In genomic region chr10:5143137-5143536, GRCh38 we compare ENCODE assay signal across 21 cellular contexts. TPM values are rescaled to one million over a fixed set of nuclear protein-coding genes. Genes with fewer than 3 reads are reported as not detected.
A peak's percentile ranks its signal among the peaks of the same experiment; 100 is the strongest.
DNase-seq lines count a peak whose midpoint lies in the region; ATAC-seq and TF ChIP-seq lines count a peak whose summit lies in the region.
"Had no signal": no experiment of that assay in that cellular context is flagged by ENCODE, and none has a peak within 500 bp of the region (broad histone marks: within the 10 kb centered on the region; RNA-seq: fewer than 3 reads in every experiment).

No MANE protein-coding gene starts in this region.

- no TSS peak for BruUV-seq in Calu3 (replicated peaks; lab: Mats Ljungman, UMichigan)

- no peaks in the 10 kb centered on the region for H3K9me3 ChIP-seq in right lobe of liver
- H3K9me3 ChIP-seq: BE2C had no signal

- peak overlapping the region; percentile 54 for H3K27ac Mint-ChIP-seq in Calu3 (ENCODE audit: unreplicated experiment)
- H3K27ac Mint-ChIP-seq: CD14-positive monocyte; CD4-positive, alpha-beta T cell; CD8-positive, alpha-beta memory T cell; GM23338; H9 had no signal

- H3K36me3 ChIP-seq in right lobe of liver = no peaks in the 10 kb centered on the region
- H3K36me3 ChIP-seq: BE2C; BLaER1 treated with 17β-estradiol and CSF1 and Interleukin-3, amounts not matched to agents 10 nM and 100 nM had no signal

- no peak overlapping the region for H3K4me3 Mint-ChIP-seq in Calu3 (ENCODE audit: low read depth, unreplicated experiment)
- H3K4me3 Mint-ChIP-seq: CD14-positive monocyte; CD4-positive, alpha-beta T cell; CD8-positive, alpha-beta memory T cell; GM23338; H9 had no signal

- no peak for TF ChIP-seq POLR2A in right lobe of liver (IDR thresholded peaks at IDR 0.05)

- H3K36me3 Mint-ChIP-seq in Calu3 (ENCODE audit: insufficient read depth, unreplicated experiment) = peaks cover 19% of the 10 kb centered on the region
- H3K36me3 Mint-ChIP-seq: CD14-positive monocyte had no signal

- TF ChIP-seq CTCF in Calu3 (IDR thresholded peaks at IDR 0.05; ENCODE audit: unreplicated experiment) = no peak
- no peak for TF ChIP-seq CTCF in right lobe of liver (IDR thresholded peaks at IDR 0.05)

- peak overlapping the region in 1 of 3 donors; percentile 37 for H3K27ac ChIP-seq in right lobe of liver
- H3K27ac ChIP-seq: BLaER1 treated with 17β-estradiol and CSF1 and Interleukin-3, amounts not matched to agents 10 nM and 100 nM had no signal

- no peak overlapping the region for H3K4me3 ChIP-seq in right lobe of liver
- H3K4me3 ChIP-seq: A549; BLaER1 treated with 17β-estradiol and CSF1 and Interleukin-3, amounts not matched to agents 10 nM and 100 nM; GM23338 had no signal

- DNase-seq in Calu3 (no peak), left lobe of liver (ENCODE audit: low spot score) (peak; percentile 53), right lobe of liver (peak in 1 of 3 donors; percentile 49), SHP77 (lab: John Stamatoyannopoulos, UW) (no peak), GM19240 (ENCODE audit: insufficient read length, low spot score) (no peak), DMS79 (lab: John Stamatoyannopoulos, UW) (no peak)
- DNase-seq: 8988T; ACHN; AML-193; BE2C; CD4-positive, alpha-beta T cell; CD8-positive, alpha-beta memory T cell; DMS53; DND-41; H9 had no signal

- no peaks in the 10 kb centered on the region for H3K27me3 ChIP-seq in right lobe of liver
- H3K27me3 ChIP-seq: BE2C; BLaER1 treated with 17β-estradiol and CSF1 and Interleukin-3, amounts not matched to agents 10 nM and 100 nM had no signal

- no peaks in the 10 kb centered on the region for H3K27me3 Mint-ChIP-seq in Calu3 (ENCODE audit: unreplicated experiment)
- H3K27me3 Mint-ChIP-seq: CD4-positive, alpha-beta T cell; CD8-positive, alpha-beta memory T cell had no signal

- CTCF ChIA-PET in Calu3 (lab: Charles Lee) = no interaction called here

- peaks cover 0 to 38% (median 9%) of the 10 kb centered on the region in 4 donors for H3K4me1 ChIP-seq in right lobe of liver
- H3K4me1 ChIP-seq: BE2C had no signal

- WGBS in right lobe of liver (ENCODE audit: insufficient coverage, low coverage, low lambda C conversion rate, missing lambda C conversion rate) = 31% methylated on average over 5 of the region's 5 CpGs

- peak; percentile 42 for ATAC-seq in left lobe of liver
- peak in 3 of 4 donors; percentile 37 to 57 (median 54) for ATAC-seq in right lobe of liver
- ATAC-seq: A549, GM23338, HCT116 had no signal

- H3K4me1 Mint-ChIP-seq in Calu3 (ENCODE audit: low read depth, unreplicated experiment) = peaks cover 45% of the 10 kb centered on the region
- H3K4me1 Mint-ChIP-seq: CD14-positive monocyte; CD8-positive, alpha-beta memory T cell; GM23338; H9 had no signal

- intact Hi-C loops in Calu3 (cut with micrococcal nuclease; ENCODE audit: unreplicated experiment) = loop anchor here (10.0 kb wide), 1 partner anchor 52 kb away; the partner anchor contains the start of gene AKR1C4
- intact Hi-C loops in right lobe of liver (cut with DNase I) = no loop called here

- peaks cover 3% of the 10 kb centered on the region for H3K9me3 Mint-ChIP-seq in Calu3 (ENCODE audit: low read depth, unreplicated experiment)

RNA-seq across cellular contexts. Expression of gene AKR1C8, which starts 41.8 kb away (rescaled TPM):
- total RNA-seq in Calu3 (2022) (not detected in 2 replicates), left lobe of liver (24.7 TPM), right lobe of liver (10 to 100 TPM in 3 of 6 experiments, 1 to 10 TPM in 3; 6.4 to 25.1 (median 12.5) TPM)
- total RNA-seq: GM23338, H9 had no signal

RNA-seq across cellular contexts. Expression of gene AKR1C3, which starts 48.9 kb away (rescaled TPM):
- 177 and 181 TPM in 2 replicates for total RNA-seq in Calu3 (2022)
- 327 TPM for total RNA-seq in left lobe of liver
- 100 to 1,000 TPM; 169 to 782 (median 334) TPM for total RNA-seq in right lobe of liver

RNA-seq across cellular contexts. Expression of gene AKR1C4, which starts 53.5 kb away (rescaled TPM):
- total RNA-seq in Calu3 (2022) = 0.40 and 0.76 TPM in 2 replicates
- total RNA-seq in left lobe of liver = 292 TPM
- 100 to 1,000 TPM; 172 to 471 (median 220) TPM for total RNA-seq in right lobe of liver
- total RNA-seq: CD4-positive, alpha-beta T cell; CD8-positive, alpha-beta memory T cell; GM23338; H4; H9 had no signal

Comparison
In these comparisons a context has a peak if more than half of its experiments do, and no peak if none do; other contexts are left out.
1. RNA of gene AKR1C4, which starts 53.5 kb away (total RNA-seq): 292 TPM in left lobe of liver (single experiment) and 172 to 471 TPM in right lobe of liver; 0.40 to 0.76 TPM in Calu3; every median in the first group is over 10 times any median in the second.